ENCODE assay signal across 9 cellular contexts in the genomic region with DNA sequence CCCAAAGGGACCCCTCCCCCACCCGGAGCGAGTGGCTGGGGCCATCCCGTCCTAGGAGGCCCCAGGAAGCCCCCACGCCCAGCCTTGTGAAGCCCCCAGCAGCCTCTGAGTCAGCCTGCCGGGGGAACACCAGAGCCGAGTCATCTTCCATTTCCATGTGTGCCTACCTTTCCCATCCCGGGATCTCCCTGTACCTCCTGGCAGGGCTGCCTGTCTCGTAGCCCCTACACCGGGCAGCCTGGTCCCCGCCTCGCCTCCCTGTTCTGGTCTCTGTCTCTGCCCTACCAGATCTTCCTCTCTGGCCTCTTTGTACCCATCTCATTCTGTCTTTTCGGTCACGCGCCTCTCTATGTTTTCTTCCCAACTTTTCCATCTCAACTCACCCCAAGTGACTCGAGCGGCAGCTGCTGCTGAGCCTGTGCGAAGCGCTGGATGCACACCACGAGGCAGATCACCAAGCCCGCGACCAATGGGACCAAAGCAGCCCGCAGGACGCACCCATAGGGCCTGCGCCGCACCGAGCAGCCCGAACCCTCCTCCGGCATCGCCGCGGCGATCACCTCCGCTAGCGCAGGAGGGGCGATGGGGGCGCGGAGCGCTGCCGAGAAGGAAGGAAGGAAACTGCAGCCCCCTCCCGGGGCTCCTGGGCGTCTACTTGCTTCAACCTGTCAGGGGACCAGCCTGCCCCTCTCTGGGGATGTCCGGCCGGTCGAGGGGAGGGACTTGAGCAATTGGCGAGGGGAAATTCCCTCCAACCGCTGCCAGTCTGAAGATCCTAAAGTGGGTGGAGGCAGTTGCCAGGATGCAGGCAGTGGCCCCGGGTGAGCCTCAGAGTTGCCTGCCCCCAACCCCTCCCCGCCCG. TPM values are rescaled to one million over a fixed set of nuclear protein-coding genes. Genes with fewer than 3 reads are reported as not detected.
DNase-seq lines count a peak whose midpoint lies in the region; ATAC-seq lines count a peak whose summit lies in the region.
"Had no signal": no experiment of that assay in that cellular context is flagged by ENCODE, and none has a peak within 500 bp of the region (broad histone marks: within the 10 kb centered on the region; RNA-seq: fewer than 3 reads in every experiment).

A gene with protein sequence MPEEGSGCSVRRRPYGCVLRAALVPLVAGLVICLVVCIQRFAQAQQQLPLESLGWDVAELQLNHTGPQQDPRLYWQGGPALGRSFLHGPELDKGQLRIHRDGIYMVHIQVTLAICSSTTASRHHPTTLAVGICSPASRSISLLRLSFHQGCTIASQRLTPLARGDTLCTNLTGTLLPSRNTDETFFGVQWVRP (minus strand): TSS at position 693 of the 862 bp plus-strand sequence. CDS start 148 bp downstream, at position 545.

- H3K4ac ChIP-seq in mesenchymal stem cell (ENCODE audit: low read depth in 1 of 2, low read length in 2 of 2) = no peak within 1 kb of the TSS

- peaks cover 52 to 80% of the 10 kb centered on the region in 2 experiments for H3K27me3 ChIP-seq in mesenchymal stem cell (ENCODE audit: control insufficient read depth in 1 of 2, insufficient read depth in 1 of 2, low read length in 2 of 2)

- WGBS in mesenchymal stem cell = 2% methylated on average over 42 of the region's 49 CpGs

- H3K36me3 Mint-ChIP-seq in activated naive CD8-positive, alpha-beta T cell treated with anti-CD3 and anti-CD28 coated beads, Interleukin-2, amount 50 U/mL, for 24 hours (ENCODE audit: low read depth) = peaks cover 1% of the 10 kb centered on the region

- H3K4me1 ChIP-seq in mesenchymal stem cell (ENCODE audit: control insufficient read depth, insufficient read depth, low read depth, low read length) = peaks cover 9% of the 10 kb centered on the region

- H3K36me3 ChIP-seq in mesenchymal stem cell (ENCODE audit: control insufficient read depth in 1 of 2, insufficient read depth in 2 of 2, low read depth in 1 of 2, low read length in 2 of 2) = no peaks in the 10 kb centered on the region

- DNase-seq in RPMI8226 (peak; percentile 67), mesenchymal stem cell (no peak), NCI-H2171 treated with DMSO at 0.1 percent for 48 hours (lab: John Stamatoyannopoulos, UW) (no peak), globus pallidus (ENCODE audit: low spot score) (no peak), epidermal melanocyte (ENCODE audit: insufficient read length, low spot score) (no peak)
- peak; percentile 69 for DNase-seq in activated naive CD8-positive, alpha-beta T cell treated with anti-CD3 and anti-CD28 coated beads, Interleukin-2, amount 50 U/mL, for 24 hours

- H2AK5ac ChIP-seq in mesenchymal stem cell (ENCODE audit: low read length, severe bottlenecking) = no peak within 1 kb of the TSS

- H3K4me3 ChIP-seq in mesenchymal stem cell (ENCODE audit: insufficient read depth in 1 of 2, low read depth in 1 of 2, low read length in 2 of 2) = peak within 1 kb of the TSS in 1 of 2 experiments; percentile 70

- peaks cover 59% of the 10 kb centered on the region for H3K27me3 Mint-ChIP-seq in activated naive CD8-positive, alpha-beta T cell treated with anti-CD3 and anti-CD28 coated beads, Interleukin-2, amount 50 U/mL, for 24 hours

- peak within 1 kb of the TSS; percentile 33 for H3K9ac ChIP-seq in mesenchymal stem cell (ENCODE audit: low read length)

- H4K91ac ChIP-seq in mesenchymal stem cell (ENCODE audit: low read length) = no peak within 1 kb of the TSS

- peak within 1 kb of the TSS; percentile 86 for H3K4me3 Mint-ChIP-seq in activated naive CD8-positive, alpha-beta T cell treated with anti-CD3 and anti-CD28 coated beads, Interleukin-2, amount 50 U/mL, for 24 hours

- H2BK15ac ChIP-seq in mesenchymal stem cell (ENCODE audit: low read depth, poor library complexity, severe bottlenecking) = no peak within 1 kb of the TSS

- H2BK12ac ChIP-seq in mesenchymal stem cell (ENCODE audit: low read length in 2 of 2) = no peak within 1 kb of the TSS

- H3K23ac ChIP-seq in mesenchymal stem cell (ENCODE audit: low read length in 2 of 2) = no peak within 1 kb of the TSS

- H3K4me2 ChIP-seq in mesenchymal stem cell (ENCODE audit: low read length, poor library complexity, severe bottlenecking) = peak within 1 kb of the TSS; percentile 55

- H2AFZ ChIP-seq in mesenchymal stem cell (ENCODE audit: low read depth, low read length) = no peak within 1 kb of the TSS

- peaks cover 78% of the 10 kb centered on the region for H3K4me1 Mint-ChIP-seq in activated naive CD8-positive, alpha-beta T cell treated with anti-CD3 and anti-CD28 coated beads, Interleukin-2, amount 50 U/mL, for 24 hours

- H3K27ac Mint-ChIP-seq in activated naive CD8-positive, alpha-beta T cell treated with anti-CD3 and anti-CD28 coated beads, Interleukin-2, amount 50 U/mL, for 24 hours = peak within 1 kb of the TSS; percentile 77

- no peaks in the 10 kb centered on the region for H3K9me3 ChIP-seq in mesenchymal stem cell (ENCODE audit: control insufficient read depth, low read length)

- peak; percentile 50 for ATAC-seq in GM18867 (IDR thresholded peaks at IDR 0.05; ENCODE audit: unreplicated experiment)
- ATAC-seq in HG02870 (IDR thresholded peaks at IDR 0.05; ENCODE audit: unreplicated experiment) = peak; percentile 44
- ATAC-seq in activated naive CD8-positive, alpha-beta T cell treated with anti-CD3 and anti-CD28 coated beads, Interleukin-2, amount 50 U/mL, for 24 hours = peak; percentile 77

- H4K8ac ChIP-seq in mesenchymal stem cell (ENCODE audit: low read length) = no peak within 1 kb of the TSS

- no peaks in the 10 kb centered on the region for H3K9me3 Mint-ChIP-seq in activated naive CD8-positive, alpha-beta T cell treated with anti-CD3 and anti-CD28 coated beads, Interleukin-2, amount 50 U/mL, for 24 hours

- no peak within 1 kb of the TSS for H3K18ac ChIP-seq in mesenchymal stem cell (ENCODE audit: low read depth in 1 of 2, low read length in 2 of 2)

- no peaks in the 10 kb centered on the region for H3K79me1 ChIP-seq in mesenchymal stem cell (replicated peaks; ENCODE audit: low read length, poor library complexity, severe bottlenecking)

- no peak within 1 kb of the TSS for H2BK120ac ChIP-seq in mesenchymal stem cell (ENCODE audit: low read depth, low read length)

- H2BK5ac ChIP-seq in mesenchymal stem cell (ENCODE audit: low read depth, low read length, poor library complexity, severe bottlenecking) = no peak within 1 kb of the TSS

- H3K14ac ChIP-seq in mesenchymal stem cell (ENCODE audit: low read length in 2 of 2) = no peak within 1 kb of the TSS

- H3K27ac ChIP-seq in mesenchymal stem cell (ENCODE audit: low read length, poor library complexity, severe bottlenecking) = no peak within 1 kb of the TSS

RNA-seq across cellular contexts. Expression of the gene that starts here (rescaled TPM):
- not detected for polyA plus RNA-seq in mesenchymal stem cell (2013, experiment 1 of 2)
- not detected for polyA plus RNA-seq in mesenchymal stem cell (2013, experiment 2 of 2)
- polyA plus RNA-seq: urinary bladder had no signal

Comparison
In these comparisons a context has a peak if more than half of its experiments do, and no peak if none do; other contexts are left out.
1. DNase-seq: peak in RPMI8226 (single experiment) and activated naive CD8-positive, alpha-beta T cell treated with anti-CD3 and anti-CD28 coated beads, Interleukin-2, amount 50 U/mL, for 24 hours (single experiment); none in mesenchymal stem cell (single experiment), NCI-H2171 treated with DMSO at 0.1 percent for 48 hours (single experiment), globus pallidus (single experiment) and epidermal melanocyte (single experiment).
2. Peak in every context shown above with its lines, with median percentiles within 50 percentile points of each other: ATAC-seq.